1 cellular context compared by ENCODE assay signal in the genomic region with DNA sequence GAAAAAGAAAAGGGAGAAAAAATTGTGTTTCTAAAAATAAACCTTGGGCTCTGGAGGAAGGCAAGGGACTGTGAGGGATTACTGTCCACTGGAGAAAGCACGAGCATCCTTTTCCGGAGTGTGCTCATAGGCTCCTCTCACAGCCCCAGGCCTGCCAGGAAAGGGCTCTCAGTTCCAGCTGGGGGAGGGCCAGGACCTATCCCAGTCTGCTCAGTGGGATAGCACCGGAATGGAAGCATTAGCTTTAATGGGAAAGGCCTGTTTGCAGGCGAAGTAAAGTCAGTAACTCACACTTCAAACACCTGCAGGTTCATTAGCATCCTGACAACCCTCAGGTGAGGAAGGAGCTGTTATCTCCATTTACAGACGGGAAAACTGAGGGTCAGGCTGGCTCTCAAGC.
TF ChIP-seq lines count a peak whose summit lies in the region.

No MANE protein-coding gene starts in this region.

TF ChIP-seq in GM23338, 12 proteins besides CTCF, POLR2A, EP300 and RAD21 (continued from another document):
- no peak for TF ChIP-seq ZNF462 (CRISPR knock-in tag; IDR thresholded peaks at IDR 0.05)
- TF ChIP-seq STAT1 (IDR thresholded peaks at IDR 0.05; ENCODE audit: unreplicated experiment), result no peak
- no peak for TF ChIP-seq ZNF114 (CRISPR knock-in tag; IDR thresholded peaks at IDR 0.05)
- TF ChIP-seq EZH2phosphoT487 (IDR thresholded peaks at IDR 0.05; ENCODE audit: unreplicated experiment), result no peak
- TF ChIP-seq POLR2AphosphoS5 (IDR thresholded peaks at IDR 0.05; ENCODE audit: low read depth), result no peak
- TF ChIP-seq, protein P1, sequence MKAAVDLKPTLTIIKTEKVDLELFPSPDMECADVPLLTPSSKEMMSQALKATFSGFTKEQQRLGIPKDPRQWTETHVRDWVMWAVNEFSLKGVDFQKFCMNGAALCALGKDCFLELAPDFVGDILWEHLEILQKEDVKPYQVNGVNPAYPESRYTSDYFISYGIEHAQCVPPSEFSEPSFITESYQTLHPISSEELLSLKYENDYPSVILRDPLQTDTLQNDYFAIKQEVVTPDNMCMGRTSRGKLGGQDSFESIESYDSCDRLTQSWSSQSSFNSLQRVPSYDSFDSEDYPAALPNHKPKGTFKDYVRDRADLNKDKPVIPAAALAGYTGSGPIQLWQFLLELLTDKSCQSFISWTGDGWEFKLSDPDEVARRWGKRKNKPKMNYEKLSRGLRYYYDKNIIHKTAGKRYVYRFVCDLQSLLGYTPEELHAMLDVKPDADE (IDR thresholded peaks at IDR 0.05), result no peak
- TF ChIP-seq CREB1 (CRISPR knock-in tag; IDR thresholded peaks at IDR 0.05; ENCODE audit: low read depth), result no peak
- no peak for TF ChIP-seq EZH2 (IDR thresholded peaks at IDR 0.05; ENCODE audit: low read depth, unreplicated experiment)
TF ChIP-seq in GM23338: peak in this region for 0.
